Comparison of ENCODE assay signal across 18 cellular contexts in genomic region chr3:78847203-78847602, GRCh38.
A peak's percentile ranks its signal among the peaks of the same experiment; 100 is the strongest.
DNase-seq lines count a peak whose midpoint lies in the region; ATAC-seq, FAIRE-seq and TF ChIP-seq lines count a peak whose summit lies in the region.
"Had no signal": no experiment of that assay in that cellular context is flagged by ENCODE, and none has a peak within 500 bp of the region (broad histone marks: within the 10 kb centered on the region; RNA-seq: fewer than 3 reads in every experiment).

No MANE protein-coding gene starts in this region.

- peak overlapping the region; percentile 48 for H3K27ac Mint-ChIP-seq in astrocyte (ENCODE audit: unreplicated experiment)
- H3K27ac Mint-ChIP-seq: CD8-positive, alpha-beta memory T cell had no signal

- no peak for TF ChIP-seq POLR2A in IMR-90 (IDR thresholded peaks at IDR 0.05; ENCODE audit: low read depth, low read length)

- H3K27me3 ChIP-seq in IMR-90 (ENCODE audit: control insufficient read depth, insufficient read depth, low read length) (no peaks in the 10 kb centered on the region), astrocyte (ENCODE audit: insufficient read depth, low read length) (no peaks in the 10 kb centered on the region), lung (ENCODE audit: control insufficient read depth, insufficient read depth) (no peaks in the 10 kb centered on the region), smooth muscle cell (ENCODE audit: low read depth) (no peaks in the 10 kb centered on the region)

- TF ChIP-seq CTCF in IMR-90 (conservative IDR thresholded peaks at IDR 0.05; ENCODE audit: low read depth, low read length): no peak
- TF ChIP-seq CTCF in astrocyte (IDR thresholded peaks at IDR 0.05; ENCODE audit: insufficient read depth, low read depth, low read length): no peak
- TF ChIP-seq CTCF in lung (IDR thresholded peaks at IDR 0.05; ENCODE audit: control extremely low read depth, extremely low read depth): no peak
- TF ChIP-seq CTCF in smooth muscle cell (IDR thresholded peaks at IDR 0.05; ENCODE audit: borderline replicate concordance, insufficient read depth, poor library complexity, severe bottlenecking): no peak

- TF ChIP-seq RAD21 in IMR-90 (IDR thresholded peaks at IDR 0.05; ENCODE audit: low read length): no peak

- dilution Hi-C loops in IMR-90 (cut with HindIII; ENCODE audit: low sequenced_read_pairs, unreplicated experiment): no loop called here

- no peak overlapping the region for H2BK20ac ChIP-seq in IMR-90 (ENCODE audit: low read depth, low read length)

- H3K36me3 ChIP-seq in IMR-90 (ENCODE audit: control insufficient read depth, insufficient read depth, low read length): no peaks in the 10 kb centered on the region
- no peaks in the 10 kb centered on the region for H3K36me3 ChIP-seq in astrocyte (ENCODE audit: insufficient read depth, low read length)
- no peaks in the 10 kb centered on the region for H3K36me3 ChIP-seq in lung (ENCODE audit: control insufficient read depth in 2 of 2, insufficient read depth in 2 of 2, low read length in 2 of 2)
- no peaks in the 10 kb centered on the region for H3K36me3 ChIP-seq in smooth muscle cell (ENCODE audit: low read depth)

- POLR2A ChIA-PET in IMR-90 (lab: Charles Lee; ENCODE audit: unreplicated experiment): interaction anchor here (0.6 kb wide), 1 partner anchor 170 kb away, joined by 3 read pairs; no protein-coding TSS in a partner anchor

- no peaks in the 10 kb centered on the region for H3K36me3 Mint-ChIP-seq in astrocyte (ENCODE audit: low read depth, unreplicated experiment)
- H3K36me3 Mint-ChIP-seq: CD8-positive, alpha-beta memory T cell had no signal

- no peak overlapping the region for H2AK9ac ChIP-seq in IMR-90 (replicated peaks; ENCODE audit: low read depth, low read length, poor library complexity)

- no peak overlapping the region for H3K27ac ChIP-seq in IMR-90 (ENCODE audit: insufficient read depth, low read length)
- peak overlapping the region; percentile 26 for H3K27ac ChIP-seq in astrocyte (ENCODE audit: low read depth, low read length)
- no peak overlapping the region for H3K27ac ChIP-seq in lung (ENCODE audit: low read depth in 1 of 2, low read length in 1 of 2)
- H3K27ac ChIP-seq in smooth muscle cell (ENCODE audit: low read depth): peak overlapping the region; percentile 43
- H3K27ac ChIP-seq: KMS-11 had no signal

- no peak overlapping the region for H3K4me2 ChIP-seq in IMR-90 (ENCODE audit: low read depth, low read length)
- peak overlapping the region; percentile 38 for H3K4me2 ChIP-seq in astrocyte (ENCODE audit: low read length)
- peak overlapping the region; percentile 49 for H3K4me2 ChIP-seq in smooth muscle cell
- H3K4me2 ChIP-seq: KMS-11 had no signal

- no peaks in the 10 kb centered on the region; a peak in 2 of 4 replicates for H3K79me1 ChIP-seq in IMR-90 (ENCODE audit: low read depth in 1 of 2, low read length in 2 of 2)

- H3K4me1 Mint-ChIP-seq in astrocyte (ENCODE audit: low read depth, unreplicated experiment): peaks cover 32% of the 10 kb centered on the region
- H3K4me1 Mint-ChIP-seq: CD8-positive, alpha-beta memory T cell had no signal

- no peaks in the 10 kb centered on the region for H3K27me3 Mint-ChIP-seq in astrocyte (ENCODE audit: low read depth, unreplicated experiment)
- H3K27me3 Mint-ChIP-seq: CD8-positive, alpha-beta memory T cell had no signal

- 0 out of 2 replicates have a peak overlapping the region, but pooled peaks have one; percentile 14 for H3K14ac ChIP-seq in IMR-90 (replicated peaks; ENCODE audit: low read depth, low read length)

- H4K20me1 ChIP-seq in IMR-90 (ENCODE audit: insufficient read depth, low read length) (no peaks in the 10 kb centered on the region), astrocyte (ENCODE audit: insufficient read depth, low read length) (no peaks in the 10 kb centered on the region), smooth muscle cell (ENCODE audit: low read depth) (peaks cover 40% of the 10 kb centered on the region)

- H4K91ac ChIP-seq in IMR-90 (ENCODE audit: insufficient read depth, low read depth, low read length): no peak overlapping the region

- CTCF ChIA-PET in IMR-90 (lab: Yijun Ruan, JAX): interaction anchor here (1.1 kb wide), 1 partner anchor 13 kb away, joined by 3 read pairs; no protein-coding TSS in a partner anchor

- H2AFZ ChIP-seq in IMR-90 (replicated peaks; ENCODE audit: low read length, poor library complexity) (no peak overlapping the region), astrocyte (ENCODE audit: low read depth, low read length) (no peak overlapping the region), smooth muscle cell (ENCODE audit: low read depth) (no peak overlapping the region)

- no peak for FAIRE-seq in astrocyte (lab: Jason Lieb, UNC)
- FAIRE-seq: GM12891, RCC 7860 had no signal

- no peaks in the 10 kb centered on the region for H3K79me2 ChIP-seq in astrocyte (ENCODE audit: insufficient read depth, low read length)
- peaks cover 17% of the 10 kb centered on the region for H3K79me2 ChIP-seq in smooth muscle cell (ENCODE audit: low read depth)

- peaks cover 14% of the 10 kb centered on the region for H3F3A ChIP-seq in smooth muscle cell (ENCODE audit: low read depth)

- H3K4me1 ChIP-seq in IMR-90 (ENCODE audit: control insufficient read depth, insufficient read depth, low read length) (peaks cover 2% of the 10 kb centered on the region; the same call in 1 of the 2 replicates), astrocyte (ENCODE audit: insufficient read depth, low read length) (peaks cover 3% of the 10 kb centered on the region), lung (ENCODE audit: control insufficient read depth in 2 of 2, insufficient read depth in 2 of 2, low read length in 2 of 2) (peaks cover 0 to 2% of the 10 kb centered on the region in 2 donors), smooth muscle cell (ENCODE audit: low read depth) (peaks cover 17% of the 10 kb centered on the region)

- no TSS peak for BruUV-seq in IMR-90 (replicated peaks; lab: Mats Ljungman, UMichigan)

- no peak overlapping the region for H2BK120ac ChIP-seq in IMR-90 (ENCODE audit: low read depth, low read length)

- no peak overlapping the region for H3K23ac ChIP-seq in IMR-90 (ENCODE audit: low read depth, low read length)

- in situ Hi-C loops in IMR-90 (cut with MboI; ENCODE audit: low sequenced_read_pairs): no loop called here

- H4K5ac ChIP-seq in IMR-90 (ENCODE audit: low read depth, low read length): 0 out of 2 replicates have a peak overlapping the region, but pooled peaks have one; percentile 17

- H3K9me1 ChIP-seq in IMR-90 (ENCODE audit: insufficient read depth, low read length): 0 out of 2 replicates have a peak, but pooled peaks cover 3% of the 10 kb centered on the region

- H3K18ac ChIP-seq in IMR-90 (ENCODE audit: low read depth, low read length): no peak overlapping the region

- H2AK5ac ChIP-seq in IMR-90 (ENCODE audit: low read depth, low read length): no peak overlapping the region

- WGBS in IMR-90 (ENCODE audit: extremely low coverage in 2 of 2, insufficient read length in 1 of 2), 2 experiments: 17% methylated on average over 2 of the region's 4 CpGs; no CpG with 5 or more reads in 1 of the 2 experiments
- 37 to 59% methylated on average over 4 of the region's 4 CpGs for WGBS in lung, 2 donors
- 79% methylated on average over 4 of the region's 4 CpGs for WGBS in smooth muscle cell (ENCODE audit: low lambda C conversion rate)

- H2BK5ac ChIP-seq in IMR-90 (ENCODE audit: low read depth, low read length, poor library complexity, severe bottlenecking): no peak overlapping the region

- intact Hi-C loops in IMR-90 (cut with micrococcal nuclease): loop anchor here (5.0 kb wide), 1 partner anchor 40 kb away; no protein-coding TSS in a partner anchor

- ATAC-seq in IMR-90 (ENCODE audit: low read depth): no peak
- ATAC-seq in lung (ENCODE audit: insufficient read depth, low FRiP score): peak; percentile 56
- ATAC-seq: Right ventricle myocardium inferior had no signal

- no peak overlapping the region for H3K9ac ChIP-seq in IMR-90 (ENCODE audit: low read depth, low read length)
- H3K9ac ChIP-seq in astrocyte (ENCODE audit: low read length): no peak overlapping the region
- no peak overlapping the region for H3K9ac ChIP-seq in smooth muscle cell (ENCODE audit: low read depth)
- H3K9ac ChIP-seq: KMS-11 had no signal

- no peak overlapping the region for H3K4ac ChIP-seq in IMR-90 (ENCODE audit: low read depth, low read length)

- H3K4me3 ChIP-seq in IMR-90 (ENCODE audit: insufficient read depth, low read depth, low read length) (no peak overlapping the region), astrocyte (ENCODE audit: insufficient read depth, low read depth, low read length) (no peak overlapping the region), lung (no peak overlapping the region), smooth muscle cell (no peak overlapping the region)

- no peak overlapping the region for H3K56ac ChIP-seq in IMR-90 (ENCODE audit: extremely low read depth, insufficient read depth, low read length)

- H3K9me3 ChIP-seq in IMR-90 (ENCODE audit: control insufficient read depth, insufficient read depth, low read length) (no peaks in the 10 kb centered on the region), astrocyte (ENCODE audit: insufficient read depth, low read depth, low read length) (no peaks in the 10 kb centered on the region), lung (ENCODE audit: control insufficient read depth in 2 of 2, insufficient read depth in 1 of 2, low read length in 1 of 2) (no peaks in the 10 kb centered on the region), smooth muscle cell (replicated peaks; ENCODE audit: low read depth) (no peaks in the 10 kb centered on the region)

- no peak overlapping the region for H4K8ac ChIP-seq in IMR-90 (ENCODE audit: low read depth in 2 of 2, low read length in 2 of 2)

- no peaks in the 10 kb centered on the region for H3K9me3 Mint-ChIP-seq in astrocyte (ENCODE audit: unreplicated experiment)

- no peak overlapping the region for H3K4me3 Mint-ChIP-seq in astrocyte (ENCODE audit: unreplicated experiment)
- H3K4me3 Mint-ChIP-seq: CD8-positive, alpha-beta memory T cell had no signal

- DNase-seq in IMR-90 (no peak), astrocyte (ENCODE audit: low read depth) (no peak), lung (ENCODE audit: low spot score) (no peak), smooth muscle cell (lab: John Stamatoyannopoulos, UW; ENCODE audit: unreplicated experiment) (no peak), hepatic stellate cell (ENCODE audit: low spot score) (no peak), DMS153 treated with DMSO at 0.1 percent for 48 hours (lab: John Stamatoyannopoulos, UW; ENCODE audit: unreplicated experiment) (no peak), ecto neural progenitor cell (ENCODE audit: low spot score) (no peak)
- DNase-seq: C1 segment of cervical spinal cord; CD8-positive, alpha-beta memory T cell; NCI-H1417; NCI-H187; NCI-H2107; NCI-H510A treated with DMSO at 0.1 percent for 48 hours; NCI-H774 had no signal

- H2BK15ac ChIP-seq in IMR-90 (ENCODE audit: low read depth, low read length): no peak overlapping the region

TF ChIP-seq in IMR-90, 13 proteins besides CTCF, POLR2A, EP300 and RAD21:
- TF ChIP-seq USF2 (IDR thresholded peaks at IDR 0.05; ENCODE audit: low read depth, low read length): no peak

Comparison
In these comparisons a context has a peak if more than half of its experiments do, and no peak if none do; other contexts are left out.
1. H3K27ac ChIP-seq: peak in astrocyte (single experiment) and smooth muscle cell (single experiment); none in IMR-90 (single experiment) and lung (0 of 2).